Comparison of ENCODE assay signal across 8 cellular contexts in the genomic region with DNA sequence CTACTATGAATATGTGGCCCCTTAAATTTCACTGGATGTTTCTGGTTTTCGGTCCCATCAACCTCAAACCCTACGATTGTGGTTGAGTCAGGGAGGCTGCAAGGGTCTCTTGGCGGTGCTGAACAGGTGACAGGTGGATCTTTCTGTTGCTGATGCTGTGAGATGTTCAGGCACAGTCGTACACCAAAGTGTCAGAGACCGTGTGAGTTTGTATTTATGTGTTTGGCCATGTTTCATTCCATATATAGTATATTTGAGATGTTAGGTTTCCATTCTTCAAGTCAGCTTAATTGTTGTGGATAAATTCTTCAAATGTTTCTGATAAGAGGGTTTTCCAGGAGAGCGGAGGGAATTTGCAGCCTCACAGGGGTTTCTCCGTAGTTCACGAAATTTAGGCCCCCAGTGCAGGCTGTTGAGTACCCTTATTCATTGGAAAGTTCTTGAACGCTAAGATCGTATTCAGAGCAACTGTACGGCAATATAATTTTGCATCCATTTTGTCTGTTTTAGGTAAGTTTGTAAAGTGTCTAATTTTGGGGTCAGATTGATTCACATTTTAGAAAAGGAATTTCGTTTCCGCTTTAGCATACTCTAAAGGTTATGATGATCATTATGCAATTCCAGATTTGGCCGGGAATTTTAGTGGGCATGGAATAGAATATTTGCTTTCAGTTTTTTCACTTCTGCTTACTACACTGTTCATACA. TPM values are rescaled to one million over a fixed set of nuclear protein-coding genes. Genes with fewer than 3 reads are reported as not detected.
DNase-seq lines count a peak whose midpoint lies in the region; ATAC-seq and TF ChIP-seq lines count a peak whose summit lies in the region.

No MANE protein-coding gene starts in this region.

- no peaks in the 10 kb centered on the region for H3K36me3 Mint-ChIP-seq in MCF 10A (ENCODE audit: insufficient read depth, unreplicated experiment)

- no peaks in the 10 kb centered on the region for H3K27me3 Mint-ChIP-seq in MCF 10A (ENCODE audit: insufficient read depth, unreplicated experiment)

- H3K4me3 ChIP-seq in lower lobe of right lung (peak overlapping the region; percentile 85), tibial artery (peak overlapping the region; percentile 72 to 97)

- H3K27ac ChIP-seq in lower lobe of right lung (peak overlapping the region; percentile 98), tibial artery (peak overlapping the region; percentile 97 to 98)

- H3K27ac Mint-ChIP-seq in MCF 10A (ENCODE audit: low read depth, unreplicated experiment): peak overlapping the region; percentile 82

- ATAC-seq in GM21619 (IDR thresholded peaks at IDR 0.05; ENCODE audit: unreplicated experiment) (peak; percentile 16), lower lobe of right lung (no peak), GM18520 (IDR thresholded peaks at IDR 0.05; ENCODE audit: unreplicated experiment) (no peak)

- H3K36me3 ChIP-seq in lower lobe of right lung (no peaks in the 10 kb centered on the region), tibial artery (no peaks in the 10 kb centered on the region)

- no peaks in the 10 kb centered on the region for H3K27me3 ChIP-seq in lower lobe of right lung (ENCODE audit: low read depth)
- H3K27me3 ChIP-seq in tibial artery: no peaks in the 10 kb centered on the region

- H3K9me3 ChIP-seq in lower lobe of right lung: no peaks in the 10 kb centered on the region
- no peaks in the 10 kb centered on the region for H3K9me3 ChIP-seq in tibial artery

- TF ChIP-seq CTCF in MCF 10A (IDR thresholded peaks at IDR 0.05; ENCODE audit: unreplicated experiment) (no peak), lower lobe of right lung (IDR thresholded peaks at IDR 0.05) (no peak), tibial artery (IDR thresholded peaks at IDR 0.05) (no peak)

- BruUV-seq in MCF 10A (replicated peaks; lab: Mats Ljungman, UMichigan): TSS peak; percentile 23

- DNase-seq in NCI-H2171 treated with DMSO at 0.1 percent for 48 hours (lab: John Stamatoyannopoulos, UW) (peak; percentile 58), NCI-H2171 (lab: John Stamatoyannopoulos, UW) (no peak), NCI-H748 (lab: John Stamatoyannopoulos, UW; ENCODE audit: unreplicated experiment) (peak; percentile 40), MCF 10A (ENCODE audit: unreplicated experiment) (peak; percentile 45), lower lobe of right lung (no peak), tibial artery (no peak)

- CTCF ChIA-PET in MCF 10A (lab: Yijun Ruan, JAX): interaction anchor here (0.6 kb wide), 1 partner anchor 288 kb away, joined by 3 read pairs; no protein-coding TSS in a partner anchor

- H3K4me1 ChIP-seq in lower lobe of right lung: peaks cover 49% of the 10 kb centered on the region
- H3K4me1 ChIP-seq in tibial artery: peaks cover 0 to 41% (median 13%) of the 10 kb centered on the region in 4 donors

- POLR2A ChIA-PET in MCF 10A (lab: Yijun Ruan, JAX): interaction anchor here (1.0 to 14.1 kb wide), 8 partner anchors 8 to 287 kb away, joined by 3 to 392 read pairs (median 6); no protein-coding TSS in a partner anchor

- intact Hi-C loops in MCF 10A (cut with micrococcal nuclease) (loop anchor here (2.0 to 5.0 kb wide), 4 partner anchors 16 to 236 kb away; no protein-coding TSS in a partner anchor), lower lobe of right lung (cut with DNase I) (no loop called here), tibial artery (cut with DNase I; ENCODE audit: low total_unique reads) (no loop called here)

- peak overlapping the region; percentile 82 for H3K4me3 Mint-ChIP-seq in MCF 10A (ENCODE audit: unreplicated experiment)

- H3K9me3 Mint-ChIP-seq in MCF 10A (ENCODE audit: unreplicated experiment): no peaks in the 10 kb centered on the region

- H3K4me1 Mint-ChIP-seq in MCF 10A (ENCODE audit: insufficient read depth, unreplicated experiment): peaks cover 26% of the 10 kb centered on the region

RNA-seq across cellular contexts. Expression of a gene that starts 1.2 kb away (rescaled TPM):
- total RNA-seq in MCF 10A (2022) (55.9 and 76.4 TPM in 2 replicates), lower lobe of right lung (60.9 TPM)

Comparison
In these comparisons a context has a peak if more than half of its experiments do, and no peak if none do; other contexts are left out.
1. DNase-seq: peak in NCI-H2171 treated with DMSO at 0.1 percent for 48 hours (single experiment), NCI-H748 (single experiment) and MCF 10A (single experiment); none in NCI-H2171 (single experiment), lower lobe of right lung (single experiment) and tibial artery (0 of 2).